1 cellular context compared by ENCODE assay signal in the genomic region with DNA sequence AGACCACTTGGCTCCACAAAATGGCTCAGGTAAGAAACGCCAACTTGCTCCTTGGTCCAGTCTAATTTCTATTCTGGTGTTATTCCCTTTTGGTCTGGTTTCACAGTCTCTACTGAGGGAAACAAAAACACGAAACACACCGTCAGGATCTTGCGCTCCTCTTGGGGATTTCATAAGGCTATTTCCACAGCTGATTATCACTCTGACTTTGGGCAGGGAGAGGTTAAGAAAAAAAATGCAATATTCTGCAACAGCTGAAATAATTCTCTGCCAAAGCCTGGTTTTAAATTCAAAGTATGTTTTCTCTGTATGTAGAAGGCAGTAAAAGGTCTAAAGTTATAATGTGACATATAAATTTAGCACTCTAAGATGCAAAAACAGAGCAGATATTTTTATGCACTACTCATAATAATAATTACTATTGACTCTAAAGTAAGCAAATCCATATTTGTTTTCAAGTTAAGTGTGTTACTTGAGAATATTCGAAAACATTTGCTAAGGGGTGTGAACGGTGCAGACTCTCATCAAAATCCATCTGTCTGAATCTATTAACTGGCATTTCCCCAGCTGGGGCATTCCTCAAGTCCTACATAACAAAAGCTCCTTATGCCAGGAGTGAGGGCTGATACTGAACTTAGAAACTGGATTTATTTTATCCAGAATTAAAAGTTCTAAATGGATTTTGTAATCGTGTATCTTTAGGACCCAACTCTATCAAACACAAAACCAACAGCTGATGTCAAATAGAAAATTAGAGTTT.
TF ChIP-seq lines count a peak whose summit lies in the region.

No MANE protein-coding gene starts in this region.

TF ChIP-seq in GM23338, 12 proteins besides CTCF, POLR2A, EP300 and RAD21 (continued from another document):
- TF ChIP-seq, protein P1, sequence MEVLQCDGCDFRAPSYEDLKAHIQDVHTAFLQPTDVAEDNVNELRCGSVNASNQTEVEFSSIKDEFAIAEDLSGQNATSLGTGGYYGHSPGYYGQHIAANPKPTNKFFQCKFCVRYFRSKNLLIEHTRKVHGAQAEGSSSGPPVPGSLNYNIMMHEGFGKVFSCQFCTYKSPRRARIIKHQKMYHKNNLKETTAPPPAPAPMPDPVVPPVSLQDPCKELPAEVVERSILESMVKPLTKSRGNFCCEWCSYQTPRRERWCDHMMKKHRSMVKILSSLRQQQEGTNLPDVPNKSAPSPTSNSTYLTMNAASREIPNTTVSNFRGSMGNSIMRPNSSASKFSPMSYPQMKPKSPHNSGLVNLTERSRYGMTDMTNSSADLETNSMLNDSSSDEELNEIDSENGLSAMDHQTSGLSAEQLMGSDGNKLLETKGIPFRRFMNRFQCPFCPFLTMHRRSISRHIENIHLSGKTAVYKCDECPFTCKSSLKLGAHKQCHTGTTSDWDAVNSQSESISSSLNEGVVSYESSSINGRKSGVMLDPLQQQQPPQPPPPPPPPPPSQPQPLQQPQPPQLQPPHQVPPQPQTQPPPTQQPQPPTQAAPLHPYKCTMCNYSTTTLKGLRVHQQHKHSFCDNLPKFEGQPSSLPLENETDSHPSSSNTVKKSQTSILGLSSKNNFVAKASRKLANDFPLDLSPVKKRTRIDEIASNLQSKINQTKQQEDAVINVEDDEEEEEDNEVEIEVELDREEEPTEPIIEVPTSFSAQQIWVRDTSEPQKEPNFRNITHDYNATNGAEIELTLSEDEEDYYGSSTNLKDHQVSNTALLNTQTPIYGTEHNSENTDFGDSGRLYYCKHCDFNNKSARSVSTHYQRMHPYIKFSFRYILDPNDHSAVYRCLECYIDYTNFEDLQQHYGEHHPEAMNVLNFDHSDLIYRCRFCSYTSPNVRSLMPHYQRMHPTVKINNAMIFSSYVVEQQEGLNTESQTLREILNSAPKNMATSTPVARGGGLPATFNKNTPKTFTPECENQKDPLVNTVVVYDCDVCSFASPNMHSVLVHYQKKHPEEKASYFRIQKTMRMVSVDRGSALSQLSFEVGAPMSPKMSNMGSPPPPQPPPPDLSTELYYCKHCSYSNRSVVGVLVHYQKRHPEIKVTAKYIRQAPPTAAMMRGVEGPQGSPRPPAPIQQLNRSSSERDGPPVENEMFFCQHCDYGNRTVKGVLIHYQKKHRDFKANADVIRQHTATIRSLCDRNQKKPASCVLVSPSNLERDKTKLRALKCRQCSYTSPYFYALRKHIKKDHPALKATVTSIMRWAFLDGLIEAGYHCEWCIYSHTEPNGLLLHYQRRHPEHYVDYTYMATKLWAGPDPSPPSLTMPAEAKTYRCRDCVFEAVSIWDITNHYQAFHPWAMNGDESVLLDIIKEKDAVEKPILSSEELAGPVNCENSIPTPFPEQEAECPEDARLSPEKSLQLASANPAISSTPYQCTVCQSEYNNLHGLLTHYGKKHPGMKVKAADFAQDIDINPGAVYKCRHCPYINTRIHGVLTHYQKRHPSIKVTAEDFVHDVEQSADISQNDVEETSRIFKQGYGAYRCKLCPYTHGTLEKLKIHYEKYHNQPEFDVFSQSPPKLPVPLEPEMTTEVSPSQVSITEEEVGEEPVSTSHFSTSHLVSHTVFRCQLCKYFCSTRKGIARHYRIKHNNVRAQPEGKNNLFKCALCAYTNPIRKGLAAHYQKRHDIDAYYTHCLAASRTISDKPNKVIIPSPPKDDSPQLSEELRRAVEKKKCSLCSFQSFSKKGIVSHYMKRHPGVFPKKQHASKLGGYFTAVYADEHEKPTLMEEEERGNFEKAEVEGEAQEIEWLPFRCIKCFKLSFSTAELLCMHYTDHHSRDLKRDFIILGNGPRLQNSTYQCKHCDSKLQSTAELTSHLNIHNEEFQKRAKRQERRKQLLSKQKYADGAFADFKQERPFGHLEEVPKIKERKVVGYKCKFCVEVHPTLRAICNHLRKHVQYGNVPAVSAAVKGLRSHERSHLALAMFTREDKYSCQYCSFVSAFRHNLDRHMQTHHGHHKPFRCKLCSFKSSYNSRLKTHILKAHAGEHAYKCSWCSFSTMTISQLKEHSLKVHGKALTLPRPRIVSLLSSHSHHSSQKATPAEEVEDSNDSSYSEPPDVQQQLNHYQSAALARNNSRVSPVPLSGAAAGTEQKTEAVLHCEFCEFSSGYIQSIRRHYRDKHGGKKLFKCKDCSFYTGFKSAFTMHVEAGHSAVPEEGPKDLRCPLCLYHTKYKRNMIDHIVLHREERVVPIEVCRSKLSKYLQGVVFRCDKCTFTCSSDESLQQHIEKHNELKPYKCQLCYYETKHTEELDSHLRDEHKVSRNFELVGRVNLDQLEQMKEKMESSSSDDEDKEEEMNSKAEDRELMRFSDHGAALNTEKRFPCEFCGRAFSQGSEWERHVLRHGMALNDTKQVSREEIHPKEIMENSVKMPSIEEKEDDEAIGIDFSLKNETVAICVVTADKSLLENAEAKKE (CRISPR knock-in tag; IDR thresholded peaks at IDR 0.05), result no peak
- TF ChIP-seq ETS1 (IDR thresholded peaks at IDR 0.05) (no peak), POLR2AphosphoS5 (IDR thresholded peaks at IDR 0.05; ENCODE audit: low read depth) (no peak), ZNF331 (CRISPR knock-in tag; IDR thresholded peaks at IDR 0.05; ENCODE audit: low read depth) (no peak), EZH2 (IDR thresholded peaks at IDR 0.05; ENCODE audit: low read depth, unreplicated experiment) (no peak), ZNF114 (CRISPR knock-in tag; IDR thresholded peaks at IDR 0.05) (no peak), CREB1 (CRISPR knock-in tag; IDR thresholded peaks at IDR 0.05; ENCODE audit: low read depth) (no peak)
- TF ChIP-seq, protein P2, sequence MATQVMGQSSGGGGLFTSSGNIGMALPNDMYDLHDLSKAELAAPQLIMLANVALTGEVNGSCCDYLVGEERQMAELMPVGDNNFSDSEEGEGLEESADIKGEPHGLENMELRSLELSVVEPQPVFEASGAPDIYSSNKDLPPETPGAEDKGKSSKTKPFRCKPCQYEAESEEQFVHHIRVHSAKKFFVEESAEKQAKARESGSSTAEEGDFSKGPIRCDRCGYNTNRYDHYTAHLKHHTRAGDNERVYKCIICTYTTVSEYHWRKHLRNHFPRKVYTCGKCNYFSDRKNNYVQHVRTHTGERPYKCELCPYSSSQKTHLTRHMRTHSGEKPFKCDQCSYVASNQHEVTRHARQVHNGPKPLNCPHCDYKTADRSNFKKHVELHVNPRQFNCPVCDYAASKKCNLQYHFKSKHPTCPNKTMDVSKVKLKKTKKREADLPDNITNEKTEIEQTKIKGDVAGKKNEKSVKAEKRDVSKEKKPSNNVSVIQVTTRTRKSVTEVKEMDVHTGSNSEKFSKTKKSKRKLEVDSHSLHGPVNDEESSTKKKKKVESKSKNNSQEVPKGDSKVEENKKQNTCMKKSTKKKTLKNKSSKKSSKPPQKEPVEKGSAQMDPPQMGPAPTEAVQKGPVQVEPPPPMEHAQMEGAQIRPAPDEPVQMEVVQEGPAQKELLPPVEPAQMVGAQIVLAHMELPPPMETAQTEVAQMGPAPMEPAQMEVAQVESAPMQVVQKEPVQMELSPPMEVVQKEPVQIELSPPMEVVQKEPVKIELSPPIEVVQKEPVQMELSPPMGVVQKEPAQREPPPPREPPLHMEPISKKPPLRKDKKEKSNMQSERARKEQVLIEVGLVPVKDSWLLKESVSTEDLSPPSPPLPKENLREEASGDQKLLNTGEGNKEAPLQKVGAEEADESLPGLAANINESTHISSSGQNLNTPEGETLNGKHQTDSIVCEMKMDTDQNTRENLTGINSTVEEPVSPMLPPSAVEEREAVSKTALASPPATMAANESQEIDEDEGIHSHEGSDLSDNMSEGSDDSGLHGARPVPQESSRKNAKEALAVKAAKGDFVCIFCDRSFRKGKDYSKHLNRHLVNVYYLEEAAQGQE (IDR thresholded peaks at IDR 0.05; ENCODE audit: unreplicated experiment), result no peak
